Comparison of ENCODE assay signal across 26 cellular contexts in genomic region chr4:56651071-56651384, GRCh38. TPM values are rescaled to one million over a fixed set of nuclear protein-coding genes. Genes with fewer than 3 reads are reported as not detected.
DNase-seq lines count a peak whose midpoint lies in the region; ATAC-seq lines count a peak whose summit lies in the region.
"Had no signal": no experiment of that assay in that cellular context is flagged by ENCODE, and none has a peak within 500 bp of the region (broad histone marks: within the 10 kb centered on the region; RNA-seq: fewer than 3 reads in every experiment).

No MANE protein-coding gene starts in this region.

- peak overlapping the region; percentile 38 for H3K27ac Mint-ChIP-seq in activated naive CD4-positive, alpha-beta T cell treated with anti-CD3 and anti-CD28 coated beads for 36 hours
- peak overlapping the region in 1 of 2 donors; percentile 91 for H3K27ac Mint-ChIP-seq in activated naive CD4-positive, alpha-beta T cell treated with anti-CD3 and anti-CD28 coated beads, Interleukin-2, amount 50 U/mL, for 72 hours
- H3K27ac Mint-ChIP-seq in activated CD4-positive, alpha-beta memory T cell treated with anti-CD3 and anti-CD28 coated beads, Interleukin-2, amount 10 ng/mL, durations not matched to agents 7 days and 5 days: peak overlapping the region; percentile 91
- H3K27ac Mint-ChIP-seq in immature natural killer cell: peak overlapping the region; percentile 79 to 97 (median 94)
- H3K27ac Mint-ChIP-seq: dendritic cell treated with granulocyte-macrophage colony-stimulating factor and Interleukin-4, amounts not matched to agents 40 ng/mL and 50 ng/mL, for 4 days; endodermal cell had no signal

- intact Hi-C loops in activated naive CD4-positive, alpha-beta T cell treated with anti-CD3 and anti-CD28 coated beads for 36 hours (cut with micrococcal nuclease): loop anchor here (2.0 to 10.0 kb wide), 4 partner anchors 72 to 326 kb away; partner anchors contain the start of genes NOA1, POLR2B and SRP72

- no peak for ATAC-seq in activated naive CD4-positive, alpha-beta T cell treated with anti-CD3 and anti-CD28 coated beads, Interleukin-2, amount 50 U/mL, for 72 hours
- no peak for ATAC-seq in GM18868 (IDR thresholded peaks at IDR 0.05; ENCODE audit: unreplicated experiment)
- ATAC-seq: left lobe of liver, pancreas had no signal

- CTCF ChIA-PET in activated naive CD4-positive, alpha-beta T cell treated with anti-CD3 and anti-CD28 coated beads for 36 hours (lab: Charles Lee): interaction anchor here (0.6 to 1.4 kb wide), 7 partner anchors 9 to 199 kb away, joined by 3 to 4 read pairs (median 3); partner anchors contain the start of gene HOPX
- CTCF ChIA-PET in activated CD4-positive, alpha-beta memory T cell treated with anti-CD3 and anti-CD28 coated beads, Interleukin-2, amount 10 ng/mL, durations not matched to agents 7 days and 5 days (lab: Charles Lee): interaction anchor here (1.0 to 3.1 kb wide), 3 partner anchors 10 to 178 kb away, joined by 3 to 14 read pairs (median 3); no protein-coding TSS in a partner anchor

- H3K4me3 Mint-ChIP-seq in activated naive CD4-positive, alpha-beta T cell treated with anti-CD3 and anti-CD28 coated beads for 36 hours: no peak overlapping the region
- peak overlapping the region; percentile 49 for H3K4me3 Mint-ChIP-seq in activated CD4-positive, alpha-beta memory T cell treated with anti-CD3 and anti-CD28 coated beads, Interleukin-2, amount 10 ng/mL, durations not matched to agents 7 days and 5 days
- peak overlapping the region; percentile 70 to 81 (median 79) for H3K4me3 Mint-ChIP-seq in immature natural killer cell
- H3K4me3 Mint-ChIP-seq: dendritic cell treated with granulocyte-macrophage colony-stimulating factor and Interleukin-4, amounts not matched to agents 40 ng/mL and 50 ng/mL, for 4 days; endodermal cell; neural crest cell had no signal

- peaks cover 5% of the 10 kb centered on the region for H3K36me3 Mint-ChIP-seq in activated naive CD4-positive, alpha-beta T cell treated with anti-CD3 and anti-CD28 coated beads for 36 hours (ENCODE audit: low read depth)
- H3K36me3 Mint-ChIP-seq in activated naive CD4-positive, alpha-beta T cell treated with anti-CD3 and anti-CD28 coated beads, Interleukin-2, amount 50 U/mL, for 72 hours: peaks cover 23 to 35% of the 10 kb centered on the region in 2 donors
- H3K36me3 Mint-ChIP-seq in activated CD4-positive, alpha-beta memory T cell treated with anti-CD3 and anti-CD28 coated beads, Interleukin-2, amount 10 ng/mL, durations not matched to agents 7 days and 5 days (ENCODE audit: low read depth): peaks cover 81% of the 10 kb centered on the region
- H3K36me3 Mint-ChIP-seq in immature natural killer cell: peaks cover 21 to 47% (median 21%) of the 10 kb centered on the region in 3 donors
- H3K36me3 Mint-ChIP-seq: brain had no signal

- no peak for DNase-seq in activated naive CD4-positive, alpha-beta T cell treated with anti-CD3 and anti-CD28 coated beads for 36 hours
- no peak for DNase-seq in activated naive CD4-positive, alpha-beta T cell treated with anti-CD3 and anti-CD28 coated beads, Interleukin-2, amount 50 U/mL, for 72 hours (ENCODE audit: low spot score in 2 of 2)
- DNase-seq in activated CD4-positive, alpha-beta memory T cell treated with anti-CD3 and anti-CD28 coated beads, Interleukin-2, amount 10 ng/mL, durations not matched to agents 7 days and 5 days: no peak
- DNase-seq in immature natural killer cell (no peak), NCI-H2171 treated with DMSO at 0.1 percent for 48 hours (lab: John Stamatoyannopoulos, UW) (no peak), Kasumi-1 (lab: John Stamatoyannopoulos, UW) (no peak)
- DNase-seq: activated gamma-delta T cell, Caco-2, DMS53, endodermal cell, glutamatergic neuron, HCEC 1CT, KBM-7, MM.1S, NCI-H1105 treated with DMSO at 0.1 percent for 48 hours, NCI-H2029, NCI-H524 treated with DMSO at 0.1 percent for 48 hours, pancreas, stomach, uterus had no signal

- H3K27me3 Mint-ChIP-seq in activated naive CD4-positive, alpha-beta T cell treated with anti-CD3 and anti-CD28 coated beads for 36 hours (ENCODE audit: low read depth): peaks cover 13% of the 10 kb centered on the region
- peaks cover 3% of the 10 kb centered on the region for H3K27me3 Mint-ChIP-seq in activated CD4-positive, alpha-beta memory T cell treated with anti-CD3 and anti-CD28 coated beads, Interleukin-2, amount 10 ng/mL, durations not matched to agents 7 days and 5 days
- peaks cover 6 to 18% (median 10%) of the 10 kb centered on the region in 3 donors for H3K27me3 Mint-ChIP-seq in immature natural killer cell (ENCODE audit: low read depth in 3 of 3)

- POLR2A ChIA-PET in activated CD4-positive, alpha-beta memory T cell treated with anti-CD3 and anti-CD28 coated beads, Interleukin-2, amount 10 ng/mL, durations not matched to agents 7 days and 5 days (lab: Charles Lee): interaction anchor here (1.2 to 2.5 kb wide), 5 partner anchors 8 to 264 kb away, joined by 4 to 8 read pairs (median 5); partner anchors contain the start of gene AASDH

- peaks cover 6% of the 10 kb centered on the region for H3K9me3 Mint-ChIP-seq in activated naive CD4-positive, alpha-beta T cell treated with anti-CD3 and anti-CD28 coated beads for 36 hours
- peaks cover 9 to 11% of the 10 kb centered on the region in 2 donors for H3K9me3 Mint-ChIP-seq in activated naive CD4-positive, alpha-beta T cell treated with anti-CD3 and anti-CD28 coated beads, Interleukin-2, amount 50 U/mL, for 72 hours
- H3K9me3 Mint-ChIP-seq in activated CD4-positive, alpha-beta memory T cell treated with anti-CD3 and anti-CD28 coated beads, Interleukin-2, amount 10 ng/mL, durations not matched to agents 7 days and 5 days: peaks cover 6% of the 10 kb centered on the region
- peaks cover 0 to 6% (median 1%) of the 10 kb centered on the region in 6 donors for H3K9me3 Mint-ChIP-seq in immature natural killer cell

- peaks cover 64% of the 10 kb centered on the region for H3K4me1 Mint-ChIP-seq in activated naive CD4-positive, alpha-beta T cell treated with anti-CD3 and anti-CD28 coated beads for 36 hours (ENCODE audit: low read depth)
- H3K4me1 Mint-ChIP-seq in activated CD4-positive, alpha-beta memory T cell treated with anti-CD3 and anti-CD28 coated beads, Interleukin-2, amount 10 ng/mL, durations not matched to agents 7 days and 5 days: peaks cover 85% of the 10 kb centered on the region
- peaks cover 82 to 93% of the 10 kb centered on the region in 2 donors for H3K4me1 Mint-ChIP-seq in immature natural killer cell

RNA-seq across cellular contexts. Expression of gene HOPX, which starts 30.1 kb away (rescaled TPM):
- 10 to 100 TPM; 14.0 to 14.7 TPM for total RNA-seq in activated naive CD4-positive, alpha-beta T cell treated with anti-CD3 and anti-CD28 coated beads for 36 hours
- total RNA-seq in activated naive CD4-positive, alpha-beta T cell treated with anti-CD3 and anti-CD28 coated beads, Interleukin-2, amount 50 U/mL, for 72 hours: 10 to 100 TPM; 21.0 to 33.5 TPM
- total RNA-seq in activated CD4-positive, alpha-beta memory T cell treated with anti-CD3 and anti-CD28 coated beads, Interleukin-2, amount 10 ng/mL, durations not matched to agents 7 days and 5 days: 100 to 1,000 TPM; 206 to 215 TPM
- polyA plus RNA-seq in immature natural killer cell: 1,000 to 10,000 TPM; 1,315 to 2,032 (median 1,652) TPM
- total RNA-seq: Caco-2, endodermal cell, neural crest cell had no signal
- polyA plus RNA-seq: BJ had no signal

Comparison
In these comparisons a context has a peak if more than half of its experiments do, and no peak if none do; other contexts are left out.
1. RNA of gene HOPX, which starts 30.1 kb away (total RNA-seq): 206 to 215 TPM in activated CD4-positive, alpha-beta memory T cell treated with anti-CD3 and anti-CD28 coated beads, Interleukin-2, amount 10 ng/mL, durations not matched to agents 7 days and 5 days; 21.0 to 33.5 TPM in activated naive CD4-positive, alpha-beta T cell treated with anti-CD3 and anti-CD28 coated beads, Interleukin-2, amount 50 U/mL, for 72 hours and 14.0 to 14.7 TPM in activated naive CD4-positive, alpha-beta T cell treated with anti-CD3 and anti-CD28 coated beads for 36 hours; every median in the first group is over 4 times any median in the second.